ENCODE assay signal across 1 cellular context in genomic region chr4:137608085-137608484, GRCh38.
TF ChIP-seq lines count a peak whose summit lies in the region.

No MANE protein-coding gene starts in this region.

TF ChIP-seq in GM23338, 12 proteins besides CTCF, POLR2A, EP300 and RAD21 (continued from another document):
- TF ChIP-seq ZNF462 (CRISPR knock-in tag; IDR thresholded peaks at IDR 0.05), result no peak
- TF ChIP-seq ETS1 (IDR thresholded peaks at IDR 0.05), result no peak
- TF ChIP-seq NANOG (IDR thresholded peaks at IDR 0.05; ENCODE audit: borderline replicate concordance), result no peak
- no peak for TF ChIP-seq STAT1 (IDR thresholded peaks at IDR 0.05; ENCODE audit: unreplicated experiment)
- no peak for TF ChIP-seq EZH2phosphoT487 (IDR thresholded peaks at IDR 0.05; ENCODE audit: unreplicated experiment)
